10 cellular contexts compared by ENCODE assay signal in genomic region chr11:10866893-10867331, GRCh38. TPM values are rescaled to one million over a fixed set of nuclear protein-coding genes. Genes with fewer than 3 reads are reported as not detected.
DNase-seq lines count a peak whose midpoint lies in the region; ATAC-seq, FAIRE-seq and TF ChIP-seq lines count a peak whose summit lies in the region.
"Had no signal": no experiment of that assay in that cellular context is flagged by ENCODE, and none has a peak within 500 bp of the region (broad histone marks: within the 10 kb centered on the region; RNA-seq: fewer than 3 reads in every experiment).

No MANE protein-coding gene starts in this region.

- TF ChIP-seq CTCF in A549 (IDR thresholded peaks at IDR 0.05) (no peak), KMS-11 (conservative IDR thresholded peaks at IDR 0.05; ENCODE audit: low read depth, low read length) (no peak), bronchial epithelial cell (IDR thresholded peaks at IDR 0.05; ENCODE audit: insufficient read depth, low read length, severe bottlenecking) (no peak)

- no peak overlapping the region for H3K9ac ChIP-seq in KMS-11

- H3K36me3 ChIP-seq in KMS-11 (ENCODE audit: insufficient read depth) (no peaks in the 10 kb centered on the region), bronchial epithelial cell (ENCODE audit: control insufficient read depth, insufficient read depth, low read length) (no peaks in the 10 kb centered on the region)

- H3K4me2 ChIP-seq in A549: peak overlapping the region; percentile 30
- peak overlapping the region; percentile 43 for H3K4me2 ChIP-seq in KMS-11

- TF ChIP-seq EP300 in A549 (IDR thresholded peaks at IDR 0.05): no peak

- H3K9me3 ChIP-seq in A549: peaks cover 3% of the 10 kb centered on the region; the same call in 1 of the 3 replicates

- no peak for DNase-seq in A549 (ENCODE audit: low read depth in 1 of 2, low spot score in 1 of 2)
- peak; percentile 40 for DNase-seq in bronchial epithelial cell (ENCODE audit: low read depth)
- peak; percentile 78 for DNase-seq in kidney tubule cell (ENCODE audit: low spot score)
- DNase-seq in AG08396 (ENCODE audit: low spot score): no peak
- DNase-seq in SIG-M5 (lab: John Stamatoyannopoulos, UW): no peak
- no peak for DNase-seq in DMS79 (lab: John Stamatoyannopoulos, UW)
- DNase-seq: activated naive CD8-positive, alpha-beta T cell treated with anti-CD3 and anti-CD28 coated beads, Interleukin-2, amount 10 ng/mL, durations not matched to agents 7 days and 5 days had no signal

- TF ChIP-seq POLR2A in A549 (IDR thresholded peaks at IDR 0.05; ENCODE audit: low read length): no peak

- no peak for TF ChIP-seq RAD21 in A549 (conservative IDR thresholded peaks at IDR 0.05 in 1 of 2, IDR thresholded peaks at IDR 0.05 in 1 of 2)

- H3K27ac ChIP-seq in A549 (peak overlapping the region; percentile 46 to 62; a peak in 4 of 6 replicates), KMS-11 (peak overlapping the region; percentile 46)

- 78% methylated on average over 10 of the region's 10 CpGs for WGBS in A549 (ENCODE audit: missing lambda C conversion rate)

- CTCF ChIA-PET in A549 (lab: Yijun Ruan, JAX): interaction anchor here (0.8 kb wide), 1 partner anchor 12 kb away, joined by 3 read pairs; no protein-coding TSS in a partner anchor

- ATAC-seq in A549: peak in 1 of 2 experiments; percentile 56; a peak in 3 of 6 replicates
- no peak for ATAC-seq in GM19397 (IDR thresholded peaks at IDR 0.05; ENCODE audit: unreplicated experiment)
- ATAC-seq: natural killer cell treated with Interleukin-12 subunit alpha and Interleukin-12 subunit beta and Interleukin-15 and Interleukin-18, amount 100 ng/mL, for 72 hours had no signal

- H2AFZ ChIP-seq in KMS-11 (ENCODE audit: low read depth): peak overlapping the region; percentile 50; the same call in 1 of the 2 replicates

- POLR2A ChIA-PET in A549 (lab: Yijun Ruan, JAX): interaction anchor here (1.3 to 2.0 kb wide), 2 partner anchors 9 to 58 kb away, joined by 6 to 7 read pairs; partner anchors contain the start of genes EIF4G2 and ZBED5

- FAIRE-seq in A549 (lab: Jason Lieb, UNC) (peak; percentile 13), bronchial epithelial cell (lab: Jason Lieb, UNC) (no peak)

- H4K20me1 ChIP-seq in KMS-11 (ENCODE audit: insufficient read depth): no peaks in the 10 kb centered on the region

- H3K4me3 ChIP-seq in A549 (no peak overlapping the region), KMS-11 (IDR thresholded peaks at IDR 0.05; ENCODE audit: insufficient read depth, low read depth, low read length) (no peak overlapping the region), bronchial epithelial cell (ENCODE audit: low read depth, low read length) (no peak overlapping the region)

- no peaks in the 10 kb centered on the region for H3K79me2 ChIP-seq in KMS-11 (ENCODE audit: insufficient read depth, low read depth)

- H3K27me3 ChIP-seq in KMS-11 (ENCODE audit: insufficient read depth, low read depth) (no peaks in the 10 kb centered on the region), bronchial epithelial cell (ENCODE audit: control insufficient read depth, insufficient read depth, low read length) (no peaks in the 10 kb centered on the region)

- H3K4me1 ChIP-seq in A549: peaks cover 32% of the 10 kb centered on the region
- peaks cover 49% of the 10 kb centered on the region for H3K4me1 ChIP-seq in KMS-11 (ENCODE audit: low read depth, poor library complexity, severe bottlenecking)

TF ChIP-seq in A549, 52 proteins besides CTCF, POLR2A, EP300 and RAD21:
- TF ChIP-seq MAFK (IDR thresholded peaks at IDR 0.05; ENCODE audit: partially characterized antibody): peak; percentile 83
- TF ChIP-seq FOXS1 (CRISPR knock-in tag; IDR thresholded peaks at IDR 0.05): no peak

RNA-seq across cellular contexts. Expression of gene ZBED5, which starts 9.1 kb away (rescaled TPM):
- 132 and 142 TPM in 2 replicates for polyA plus RNA-seq in A549 (2011; rRNA removed)
- 23.1 and 23.9 TPM in 2 replicates for polyA plus RNA-seq in A549 (2012; cell fraction: cytosol; rRNA removed)
- 26.1 and 34.9 TPM in 2 replicates for polyA plus RNA-seq in A549 (2012; cell fraction: nucleus; rRNA removed)
- 60.6 to 65.9 TPM (median 61.8 TPM) in 3 replicates for polyA plus RNA-seq in A549 (2017; fragmentation: RNase III; extraction: RNeasy Plus Mini Kit Qiagen cat#74134 plus additional on column Dnase treatment)
- 263 and 357 TPM in 2 replicates for polyA minus RNA-seq in A549 (2011; rRNA and poly(A)+ RNA removed)
- 19.5 and 32.9 TPM in 2 replicates for total RNA-seq in bronchial epithelial cell

RNA-seq across cellular contexts. Expression of gene EIF4G2, which starts 58.2 kb away (rescaled TPM):
- polyA plus RNA-seq in A549 (2011; rRNA removed): 1,171 and 1,351 TPM in 2 replicates
- 353 and 395 TPM in 2 replicates for polyA plus RNA-seq in A549 (2012; cell fraction: cytosol; rRNA removed)
- 183 and 281 TPM in 2 replicates for polyA plus RNA-seq in A549 (2012; cell fraction: nucleus; rRNA removed)
- 901 to 1,145 TPM (median 938 TPM) in 3 replicates for polyA plus RNA-seq in A549 (2017; fragmentation: RNase III; extraction: RNeasy Plus Mini Kit Qiagen cat#74134 plus additional on column Dnase treatment)
- 722 and 728 TPM in 2 replicates for polyA minus RNA-seq in A549 (2011; rRNA and poly(A)+ RNA removed)
- total RNA-seq in bronchial epithelial cell: 384 and 624 TPM in 2 replicates

Comparison
In these comparisons a context has a peak if more than half of its experiments do, and no peak if none do; other contexts are left out.
1. DNase-seq: peak in bronchial epithelial cell (single experiment) and kidney tubule cell (single experiment); none in A549 (0 of 2), AG08396 (single experiment), SIG-M5 (single experiment) and DMS79 (single experiment).